24 cellular contexts compared by ENCODE assay signal in the genomic region with DNA sequence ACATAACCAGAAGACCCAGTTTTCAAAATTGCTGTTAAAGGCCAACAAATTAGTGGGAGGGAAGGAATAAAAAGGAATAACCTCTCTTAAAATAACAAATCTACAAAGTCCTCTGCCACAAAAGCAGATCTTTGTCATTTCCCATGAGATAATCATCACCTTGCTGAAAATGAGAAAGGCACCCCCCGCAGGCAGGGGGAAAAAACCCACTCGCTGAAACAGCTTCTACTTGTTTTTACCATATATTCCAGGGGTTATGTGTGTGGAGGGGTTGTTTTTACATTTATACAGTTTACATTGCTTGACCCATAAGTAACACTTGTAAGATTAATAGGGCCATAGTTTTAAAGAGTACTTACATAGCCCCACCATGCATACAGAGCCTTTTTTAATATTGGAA.
"Had no signal": no experiment of that assay in that cellular context is flagged by ENCODE, and none has a peak within 500 bp of the region (broad histone marks: within the 10 kb centered on the region; RNA-seq: fewer than 3 reads in every experiment).

No MANE protein-coding gene starts in this region.

- H3K4me2 ChIP-seq: neural progenitor cell had no signal

- H3K9me3 ChIP-seq: esophagus muscularis mucosa, gastroesophageal sphincter, heart right ventricle, lower lobe of right lung, prostate gland, right atrium auricular region, stomach, thyroid gland had no signal

- H3K27ac ChIP-seq: dorsolateral prefrontal cortex, epithelial cell of prostate, esophagus muscularis mucosa, foreskin keratinocyte, gastroesophageal sphincter, heart right ventricle, lower lobe of right lung, neural progenitor cell, parathyroid adenoma, prostate gland, right atrium auricular region, stomach, thyroid gland had no signal

- H3K27ac Mint-ChIP-seq: immature natural killer cell; natural killer cell treated with Interleukin-12 subunit alpha and Interleukin-12 subunit beta and Interleukin-15 and Interleukin-18, amount 100 ng/mL, for 72 hours; neural progenitor cell; stimulated activated effector memory CD8-positive, alpha-beta T cell treated with anti-CD3 and anti-CD28 coated beads, Interleukin-12 subunit alpha, Interleukin-12 subunit beta, amount 100 ng/mL, for 72 hours had no signal

- H3K36me3 Mint-ChIP-seq: immature natural killer cell; natural killer cell treated with Interleukin-12 subunit alpha and Interleukin-12 subunit beta and Interleukin-15 and Interleukin-18, amount 100 ng/mL, for 72 hours; stimulated activated effector memory CD8-positive, alpha-beta T cell treated with anti-CD3 and anti-CD28 coated beads, Interleukin-12 subunit alpha, Interleukin-12 subunit beta, amount 100 ng/mL, for 72 hours had no signal

- H3K79me2 ChIP-seq: parathyroid adenoma had no signal

- H3K4me1 ChIP-seq: foreskin keratinocyte, gastroesophageal sphincter, lower lobe of right lung, neural progenitor cell, parathyroid adenoma, prostate gland, right atrium auricular region, stomach had no signal

- H3K36me3 ChIP-seq: neural progenitor cell, prostate gland had no signal

- H3K27me3 Mint-ChIP-seq: natural killer cell treated with Interleukin-12 subunit alpha and Interleukin-12 subunit beta and Interleukin-15 and Interleukin-18, amount 100 ng/mL, for 72 hours had no signal

- H2AFZ ChIP-seq: neural progenitor cell, parathyroid adenoma had no signal

- H3K9me3 Mint-ChIP-seq: immature natural killer cell; natural killer cell treated with Interleukin-12 subunit alpha and Interleukin-12 subunit beta and Interleukin-15 and Interleukin-18, amount 100 ng/mL, for 72 hours; neural progenitor cell; stimulated activated effector memory CD8-positive, alpha-beta T cell treated with anti-CD3 and anti-CD28 coated beads, Interleukin-12 subunit alpha, Interleukin-12 subunit beta, amount 100 ng/mL, for 72 hours had no signal

- H3K9ac ChIP-seq: neural progenitor cell, parathyroid adenoma had no signal

- H3K4me3 Mint-ChIP-seq: immature natural killer cell; natural killer cell treated with Interleukin-12 subunit alpha and Interleukin-12 subunit beta and Interleukin-15 and Interleukin-18, amount 100 ng/mL, for 72 hours; neural progenitor cell; stimulated activated effector memory CD8-positive, alpha-beta T cell treated with anti-CD3 and anti-CD28 coated beads, Interleukin-12 subunit alpha, Interleukin-12 subunit beta, amount 100 ng/mL, for 72 hours had no signal

- DNase-seq: dorsolateral prefrontal cortex; effector CD4-positive, alpha-beta T cell; foreskin keratinocyte; heart right ventricle; hippocampal formation; immature natural killer cell; left ventricle myocardium superior; lower lobe of right lung; stimulated activated CD4-positive, alpha-beta T cell treated with anti-CD3 and anti-CD28 coated beads, Interleukin-2, amount 100 ng/mL, for 24 hours; stimulated activated CD4-positive, alpha-beta T cell treated with anti-CD3 and anti-CD28 coated beads, Interleukin-4, amount 100 ng/mL, for 24 hours; stimulated activated naive CD4-positive, alpha-beta T cell treated with Interleukin-2 at 50 U/mL for 16 hours; stomach; thyroid gland; trophoblast cell had no signal

- ATAC-seq: foreskin keratinocyte; gastroesophageal sphincter; heart right ventricle; left ventricle myocardium superior; lower lobe of right lung; natural killer cell treated with Interleukin-12 subunit alpha and Interleukin-12 subunit beta and Interleukin-15 and Interleukin-18, amount 100 ng/mL, for 72 hours; sciatic nerve; stimulated activated effector memory CD8-positive, alpha-beta T cell treated with anti-CD3 and anti-CD28 coated beads, Interleukin-12 subunit alpha, Interleukin-12 subunit beta, amount 100 ng/mL, for 72 hours had no signal

- H3K4me3 ChIP-seq: dorsolateral prefrontal cortex, esophagus muscularis mucosa, gastroesophageal sphincter, heart right ventricle, lower lobe of right lung, neural progenitor cell, prostate gland, right atrium auricular region, stomach, thyroid gland had no signal

- H3K27me3 ChIP-seq: dorsolateral prefrontal cortex, esophagus muscularis mucosa, foreskin keratinocyte, gastroesophageal sphincter, heart right ventricle, neural progenitor cell, right atrium auricular region, stomach, thyroid gland had no signal

- H3K4me1 Mint-ChIP-seq: immature natural killer cell; neural progenitor cell; stimulated activated effector memory CD8-positive, alpha-beta T cell treated with anti-CD3 and anti-CD28 coated beads, Interleukin-12 subunit alpha, Interleukin-12 subunit beta, amount 100 ng/mL, for 72 hours had no signal
